9 cellular contexts compared by ENCODE assay signal in genomic region chr9:113566011-113566711, GRCh38.
DNase-seq lines count a peak whose midpoint lies in the region; ATAC-seq, FAIRE-seq and TF ChIP-seq lines count a peak whose summit lies in the region.
"Had no signal": no experiment of that assay in that cellular context is flagged by ENCODE, and none has a peak within 500 bp of the region (broad histone marks: within the 10 kb centered on the region; RNA-seq: fewer than 3 reads in every experiment).

No MANE protein-coding gene starts in this region.

- H3K4me3 ChIP-seq in AG04450 (ENCODE audit: low read depth, low read length), result peak overlapping the region; percentile 79
- H3K4me3 ChIP-seq in esophagus muscularis mucosa, result peak overlapping the region; percentile 52 to 57 (median 56)

- TF ChIP-seq CTCF in AG04450 (IDR thresholded peaks at IDR 0.05; ENCODE audit: low read depth, low read length) (no peak), esophagus muscularis mucosa (IDR thresholded peaks at IDR 0.05) (no peak), omental fat pad (IDR thresholded peaks at IDR 0.05) (no peak)

- no peak for FAIRE-seq in frontal cortex (lab: Jason Lieb, UNC)

- H3K9me3 ChIP-seq in AG04450 (ENCODE audit: control insufficient read depth, insufficient read depth, low read length), result no peaks in the 10 kb centered on the region
- no peaks in the 10 kb centered on the region for H3K9me3 ChIP-seq in esophagus muscularis mucosa

- DNase-seq in AG04450 (ENCODE audit: low read depth, low spot score), result no peak
- peak; percentile 61 for DNase-seq in NCI-H1092 treated with DMSO at 0.1 percent for 48 hours (lab: John Stamatoyannopoulos, UW)
- no peak for DNase-seq in esophagus muscularis mucosa (ENCODE audit: extremely low spot score)
- peak; percentile 21 for DNase-seq in omental fat pad (ENCODE audit: low spot score)
- no peak for DNase-seq in NCI-H446 treated with DMSO at 0.1 percent for 48 hours (lab: John Stamatoyannopoulos, UW)
- DNase-seq in frontal cortex (ENCODE audit: low spot score in 2 of 2), result no peak
- DNase-seq in NCI-H2081 treated with DMSO at 0.1 percent for 48 hours (lab: John Stamatoyannopoulos, UW), result no peak
- DNase-seq: DMS 273 treated with DMSO at 0.1 percent for 48 hours had no signal

- CTCF ChIA-PET in AG04450 (lab: Charles Lee), result interaction anchor here (1.0 to 1.6 kb wide), 2 partner anchors 25 to 120 kb away, joined by 3 to 6 read pairs; no protein-coding TSS in a partner anchor

- H3K27me3 ChIP-seq in AG04450 (ENCODE audit: control insufficient read depth, insufficient read depth, low read length) (no peaks in the 10 kb centered on the region), esophagus muscularis mucosa (no peaks in the 10 kb centered on the region)

- peak overlapping the region; percentile 75 for H3K27ac ChIP-seq in AG04450 (ENCODE audit: low read depth, low read length)
- peak overlapping the region; percentile 77 to 92 (median 90) for H3K27ac ChIP-seq in esophagus muscularis mucosa (replicated peaks in 1 of 4)

- POLR2A ChIA-PET in AG04450 (lab: Yijun Ruan, JAX), result interaction anchor here (0.6 to 2.2 kb wide), 5 partner anchors 10 to 110 kb away, joined by 3 to 16 read pairs (median 4); partner anchors contain the start of gene RGS3

- H3K36me3 ChIP-seq in esophagus muscularis mucosa, result peaks cover 0 to 4% (median 0%) of the 10 kb centered on the region in 4 donors

- no peak for TF ChIP-seq EP300 in esophagus muscularis mucosa (IDR thresholded peaks at IDR 0.05)

- 44% methylated on average over 8 of the region's 8 CpGs for WGBS in esophagus muscularis mucosa

- H3K4me1 ChIP-seq in esophagus muscularis mucosa, result peaks cover 69 to 85% (median 73%) of the 10 kb centered on the region in 4 donors

- intact Hi-C loops in esophagus muscularis mucosa (cut with DNase I), result no loop called here

- no peak for TF ChIP-seq POLR2A in esophagus muscularis mucosa (IDR thresholded peaks at IDR 0.05; ENCODE audit: low read depth)
- no peak for TF ChIP-seq POLR2A in GM18505 (IDR thresholded peaks at IDR 0.05; ENCODE audit: borderline replicate concordance, extremely low read depth, insufficient read depth, insufficient read length)

- ATAC-seq in omental fat pad (ENCODE audit: low FRiP score), result no peak
- ATAC-seq in GM18505 (IDR thresholded peaks at IDR 0.05; ENCODE audit: unreplicated experiment), result no peak

Comparison
In these comparisons a context has a peak if more than half of its experiments do, and no peak if none do; other contexts are left out.
1. DNase-seq: peak in NCI-H1092 treated with DMSO at 0.1 percent for 48 hours (single experiment) and omental fat pad (single experiment); none in AG04450 (single experiment), esophagus muscularis mucosa (single experiment), NCI-H446 treated with DMSO at 0.1 percent for 48 hours (single experiment), frontal cortex (0 of 2) and NCI-H2081 treated with DMSO at 0.1 percent for 48 hours (single experiment).